In genomic region chr6:132190815-132191175, GRCh38 we compare ENCODE assay signal across 14 cellular contexts.
A peak's percentile ranks its signal among the peaks of the same experiment; 100 is the strongest.
DNase-seq lines count a peak whose midpoint lies in the region; ATAC-seq and TF ChIP-seq lines count a peak whose summit lies in the region.
"Had no signal": no experiment of that assay in that cellular context is flagged by ENCODE, and none has a peak within 500 bp of the region (broad histone marks: within the 10 kb centered on the region; RNA-seq: fewer than 3 reads in every experiment).

No MANE protein-coding gene starts in this region.

- H3K36me3 Mint-ChIP-seq in MCF 10A (ENCODE audit: insufficient read depth, unreplicated experiment) (no peaks in the 10 kb centered on the region), immature natural killer cell (no peaks in the 10 kb centered on the region)
- H3K36me3 Mint-ChIP-seq: CD4-positive, alpha-beta memory T cell had no signal

- no peak overlapping the region for H3K27ac ChIP-seq in lung (ENCODE audit: low read depth in 1 of 2, low read length in 1 of 2)
- H3K27ac ChIP-seq: psoas muscle had no signal

- 34 to 75% methylated on average over 3 of the region's 3 CpGs for WGBS in lung, 2 donors

- H3K4me1 ChIP-seq in lung (ENCODE audit: control insufficient read depth in 2 of 2, insufficient read depth in 2 of 2, low read length in 2 of 2) = peaks cover 0 to 2% of the 10 kb centered on the region in 2 donors
- H3K4me1 ChIP-seq: psoas muscle had no signal

- ATAC-seq in HG02885 (IDR thresholded peaks at IDR 0.05; ENCODE audit: poor library complexity, unreplicated experiment) (peak; percentile 20), lung (ENCODE audit: insufficient read depth, low FRiP score) (peak; percentile 19)
- ATAC-seq: activated T-cell treated with anti-CD3 and anti-CD28 coated beads, Interleukin-2, amount 50 U/mL, for 4 hours; HepG2; psoas muscle had no signal

- H3K4me1 Mint-ChIP-seq in MCF 10A (ENCODE audit: insufficient read depth, unreplicated experiment) (peaks cover 15% of the 10 kb centered on the region), immature natural killer cell (no peaks in the 10 kb centered on the region)
- H3K4me1 Mint-ChIP-seq: CD4-positive, alpha-beta memory T cell had no signal

- H3K9me3 Mint-ChIP-seq in MCF 10A (ENCODE audit: unreplicated experiment) (no peaks in the 10 kb centered on the region), immature natural killer cell (no peaks in the 10 kb centered on the region)
- H3K9me3 Mint-ChIP-seq: activated T-cell treated with anti-CD3 and anti-CD28 coated beads, Interleukin-2, amount 50 U/mL, for 4 hours; CD4-positive, alpha-beta memory T cell; T-helper 1 cell treated with Interleukin-12 subunit alpha and Interleukin-12 subunit beta and Interleukin-4 antibody, amounts not matched to agents 30 μg/mL and 1 μg/mL, for 36 hours had no signal

- BruUV-seq in MCF 10A (replicated peaks; lab: Mats Ljungman, UMichigan) = no TSS peak

- H3K9me3 ChIP-seq in lung (ENCODE audit: control insufficient read depth in 2 of 2, insufficient read depth in 1 of 2, low read length in 1 of 2) = peaks cover 0 to 5% of the 10 kb centered on the region in 2 donors
- H3K9me3 ChIP-seq: psoas muscle had no signal

- H3K27ac Mint-ChIP-seq in MCF 10A (ENCODE audit: low read depth, unreplicated experiment) = peak overlapping the region; percentile 7
- no peak overlapping the region for H3K27ac Mint-ChIP-seq in immature natural killer cell
- H3K27ac Mint-ChIP-seq: CD4-positive, alpha-beta memory T cell; T-helper 1 cell treated with Interleukin-12 subunit alpha and Interleukin-12 subunit beta and Interleukin-4 antibody, amounts not matched to agents 30 μg/mL and 1 μg/mL, for 36 hours had no signal

- POLR2A ChIA-PET in MCF 10A (lab: Yijun Ruan, JAX) = interaction anchor here (0.9 kb wide), 1 partner anchor 11 kb away, joined by 3 read pairs; no protein-coding TSS in a partner anchor

- H3K4me3 ChIP-seq in lung = no peak overlapping the region
- H3K4me3 ChIP-seq: psoas muscle had no signal

- H3K27me3 ChIP-seq in lung (ENCODE audit: control insufficient read depth, insufficient read depth) = no peaks in the 10 kb centered on the region

- CTCF ChIA-PET in MCF 10A (lab: Yijun Ruan, JAX) = interaction anchor here (1.2 kb wide), 2 partner anchors 28 to 266 kb away, joined by 4 to 5 read pairs; no protein-coding TSS in a partner anchor

- no peaks in the 10 kb centered on the region for H3K27me3 Mint-ChIP-seq in MCF 10A (ENCODE audit: insufficient read depth, unreplicated experiment)
- no peaks in the 10 kb centered on the region for H3K27me3 Mint-ChIP-seq in immature natural killer cell (ENCODE audit: low read depth in 3 of 3)
- H3K27me3 Mint-ChIP-seq: CD4-positive, alpha-beta memory T cell had no signal

- TF ChIP-seq CTCF in MCF 10A (IDR thresholded peaks at IDR 0.05; ENCODE audit: unreplicated experiment) (no peak), lung (IDR thresholded peaks at IDR 0.05; ENCODE audit: control extremely low read depth, extremely low read depth) (no peak)

- no peaks in the 10 kb centered on the region for H3K36me3 ChIP-seq in lung (ENCODE audit: control insufficient read depth in 2 of 2, insufficient read depth in 2 of 2, low read length in 2 of 2)

- intact Hi-C loops in MCF 10A (cut with micrococcal nuclease) = no loop called here

- DNase-seq in AG20443 (ENCODE audit: low spot score) (peak; percentile 67), MCF 10A (ENCODE audit: unreplicated experiment) (peak; percentile 60), lung (ENCODE audit: low spot score) (no peak), activated T-cell treated with anti-CD3 and anti-CD28 coated beads for 4 hours (no peak), immature natural killer cell (no peak), inferior parietal cortex (ENCODE audit: extremely low spot score) (no peak), NCI-H1436 treated with DMSO at 0.1 percent for 48 hours (lab: John Stamatoyannopoulos, UW) (no peak)
- DNase-seq: activated T-cell treated with anti-CD3 and anti-CD28 coated beads, Interleukin-2, amount 50 U/mL, for 4 hours; CD4-positive, alpha-beta memory T cell; H9; psoas muscle had no signal

- H3K4me3 Mint-ChIP-seq in MCF 10A (ENCODE audit: unreplicated experiment) (no peak overlapping the region), immature natural killer cell (no peak overlapping the region)
- H3K4me3 Mint-ChIP-seq: activated T-cell treated with anti-CD3 and anti-CD28 coated beads, Interleukin-2, amount 50 U/mL, for 4 hours; CD4-positive, alpha-beta memory T cell; H9; T-helper 1 cell treated with Interleukin-12 subunit alpha and Interleukin-12 subunit beta and Interleukin-4 antibody, amounts not matched to agents 30 μg/mL and 1 μg/mL, for 36 hours had no signal

Comparison
In these comparisons a context has a peak if more than half of its experiments do, and no peak if none do; other contexts are left out.
1. DNase-seq: peak in AG20443 (single experiment) and MCF 10A (single experiment); none in lung (single experiment), activated T-cell treated with anti-CD3 and anti-CD28 coated beads for 4 hours (single experiment), immature natural killer cell (0 of 3), inferior parietal cortex (single experiment) and NCI-H1436 treated with DMSO at 0.1 percent for 48 hours (single experiment).